Comparison of ENCODE assay signal across 1 cellular context in the genomic region with DNA sequence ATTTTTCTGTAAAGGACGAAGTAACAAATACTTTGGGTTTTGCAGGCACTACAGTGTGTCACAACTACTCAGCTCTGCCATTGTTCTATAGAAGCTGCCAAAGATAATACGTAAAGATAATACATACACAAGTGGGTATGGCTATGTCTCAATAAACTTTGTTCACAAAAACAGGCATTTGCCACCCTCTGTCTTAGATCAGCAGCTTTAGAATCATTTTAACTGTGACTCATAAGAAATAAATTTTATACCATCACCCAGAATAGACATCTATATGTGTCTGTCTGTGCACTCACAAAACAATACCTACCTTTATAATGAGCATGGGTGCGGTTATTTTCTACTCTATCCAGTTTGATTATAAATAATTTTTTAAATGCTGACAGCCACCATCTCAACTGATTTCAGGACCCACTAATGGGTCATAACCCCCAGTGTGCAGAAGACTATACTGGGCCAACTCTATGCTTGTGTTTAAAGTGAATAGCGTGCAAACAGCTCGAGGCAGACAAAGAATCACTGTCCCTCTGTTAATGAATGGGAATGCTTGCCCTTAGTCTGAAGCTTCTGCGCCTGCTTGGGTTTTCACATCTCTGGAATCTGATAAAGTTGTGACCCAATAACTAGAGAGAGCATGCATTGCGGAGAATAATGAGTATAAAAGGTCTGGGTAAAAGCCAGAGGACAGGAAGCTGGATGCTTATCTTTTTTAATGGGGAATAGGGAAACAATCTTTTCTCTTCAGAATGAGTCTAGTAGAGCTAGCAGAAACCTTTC.
A peak's percentile ranks its signal among the peaks of the same experiment; 100 is the strongest.
TF ChIP-seq lines count a peak whose summit lies in the region.

No MANE protein-coding gene starts in this region.

TF ChIP-seq in SK-N-SH, 30 proteins besides CTCF, POLR2A, EP300 and RAD21 (continued from another document):
- TF ChIP-seq, protein P1, sequence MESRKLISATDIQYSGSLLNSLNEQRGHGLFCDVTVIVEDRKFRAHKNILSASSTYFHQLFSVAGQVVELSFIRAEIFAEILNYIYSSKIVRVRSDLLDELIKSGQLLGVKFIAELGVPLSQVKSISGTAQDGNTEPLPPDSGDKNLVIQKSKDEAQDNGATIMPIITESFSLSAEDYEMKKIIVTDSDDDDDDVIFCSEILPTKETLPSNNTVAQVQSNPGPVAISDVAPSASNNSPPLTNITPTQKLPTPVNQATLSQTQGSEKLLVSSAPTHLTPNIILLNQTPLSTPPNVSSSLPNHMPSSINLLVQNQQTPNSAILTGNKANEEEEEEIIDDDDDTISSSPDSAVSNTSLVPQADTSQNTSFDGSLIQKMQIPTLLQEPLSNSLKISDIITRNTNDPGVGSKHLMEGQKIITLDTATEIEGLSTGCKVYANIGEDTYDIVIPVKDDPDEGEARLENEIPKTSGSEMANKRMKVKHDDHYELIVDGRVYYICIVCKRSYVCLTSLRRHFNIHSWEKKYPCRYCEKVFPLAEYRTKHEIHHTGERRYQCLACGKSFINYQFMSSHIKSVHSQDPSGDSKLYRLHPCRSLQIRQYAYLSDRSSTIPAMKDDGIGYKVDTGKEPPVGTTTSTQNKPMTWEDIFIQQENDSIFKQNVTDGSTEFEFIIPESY (IDR thresholded peaks at IDR 0.05; ENCODE audit: borderline replicate concordance, low read depth) = no peak
- no peak for TF ChIP-seq NFIC (IDR thresholded peaks at IDR 0.05; ENCODE audit: borderline replicate concordance)
- TF ChIP-seq EZH2phosphoT487 (IDR thresholded peaks at IDR 0.05; ENCODE audit: borderline replicate concordance, low read depth) = no peak
- no peak for TF ChIP-seq TAF1 (IDR thresholded peaks at IDR 0.05; ENCODE audit: borderline replicate concordance, low read depth, low read length)
- peak; percentile 83; the same call in 1 of the 2 replicates for TF ChIP-seq FOXJ3 (CRISPR knock-in tag; IDR thresholded peaks at IDR 0.05)
- TF ChIP-seq, protein P2, sequence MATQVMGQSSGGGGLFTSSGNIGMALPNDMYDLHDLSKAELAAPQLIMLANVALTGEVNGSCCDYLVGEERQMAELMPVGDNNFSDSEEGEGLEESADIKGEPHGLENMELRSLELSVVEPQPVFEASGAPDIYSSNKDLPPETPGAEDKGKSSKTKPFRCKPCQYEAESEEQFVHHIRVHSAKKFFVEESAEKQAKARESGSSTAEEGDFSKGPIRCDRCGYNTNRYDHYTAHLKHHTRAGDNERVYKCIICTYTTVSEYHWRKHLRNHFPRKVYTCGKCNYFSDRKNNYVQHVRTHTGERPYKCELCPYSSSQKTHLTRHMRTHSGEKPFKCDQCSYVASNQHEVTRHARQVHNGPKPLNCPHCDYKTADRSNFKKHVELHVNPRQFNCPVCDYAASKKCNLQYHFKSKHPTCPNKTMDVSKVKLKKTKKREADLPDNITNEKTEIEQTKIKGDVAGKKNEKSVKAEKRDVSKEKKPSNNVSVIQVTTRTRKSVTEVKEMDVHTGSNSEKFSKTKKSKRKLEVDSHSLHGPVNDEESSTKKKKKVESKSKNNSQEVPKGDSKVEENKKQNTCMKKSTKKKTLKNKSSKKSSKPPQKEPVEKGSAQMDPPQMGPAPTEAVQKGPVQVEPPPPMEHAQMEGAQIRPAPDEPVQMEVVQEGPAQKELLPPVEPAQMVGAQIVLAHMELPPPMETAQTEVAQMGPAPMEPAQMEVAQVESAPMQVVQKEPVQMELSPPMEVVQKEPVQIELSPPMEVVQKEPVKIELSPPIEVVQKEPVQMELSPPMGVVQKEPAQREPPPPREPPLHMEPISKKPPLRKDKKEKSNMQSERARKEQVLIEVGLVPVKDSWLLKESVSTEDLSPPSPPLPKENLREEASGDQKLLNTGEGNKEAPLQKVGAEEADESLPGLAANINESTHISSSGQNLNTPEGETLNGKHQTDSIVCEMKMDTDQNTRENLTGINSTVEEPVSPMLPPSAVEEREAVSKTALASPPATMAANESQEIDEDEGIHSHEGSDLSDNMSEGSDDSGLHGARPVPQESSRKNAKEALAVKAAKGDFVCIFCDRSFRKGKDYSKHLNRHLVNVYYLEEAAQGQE (IDR thresholded peaks at IDR 0.05; ENCODE audit: low read depth, low read length) = no peak
- TF ChIP-seq, protein P3, sequence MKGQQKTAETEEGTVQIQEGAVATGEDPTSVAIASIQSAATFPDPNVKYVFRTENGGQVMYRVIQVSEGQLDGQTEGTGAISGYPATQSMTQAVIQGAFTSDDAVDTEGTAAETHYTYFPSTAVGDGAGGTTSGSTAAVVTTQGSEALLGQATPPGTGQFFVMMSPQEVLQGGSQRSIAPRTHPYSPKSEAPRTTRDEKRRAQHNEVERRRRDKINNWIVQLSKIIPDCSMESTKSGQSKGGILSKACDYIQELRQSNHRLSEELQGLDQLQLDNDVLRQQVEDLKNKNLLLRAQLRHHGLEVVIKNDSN (IDR thresholded peaks at IDR 0.05; ENCODE audit: borderline replicate concordance, low read depth) = no peak
- TF ChIP-seq POLR2AphosphoS5 (IDR thresholded peaks at IDR 0.05; ENCODE audit: low read depth, low read length) = 0 out of 2 replicates have a peak, but pooled peaks have one; percentile 13
- TF ChIP-seq TEAD4 (IDR thresholded peaks at IDR 0.05; ENCODE audit: borderline replicate concordance, insufficient read depth) = no peak; the same call in 1 of the 2 replicates
- TF ChIP-seq FOSL2 (IDR thresholded peaks at IDR 0.05; ENCODE audit: borderline replicate concordance, low read depth) = no peak
- peak; percentile 62 for TF ChIP-seq CHD2 (IDR thresholded peaks at IDR 0.05; ENCODE audit: low read length, partially characterized antibody)
- TF ChIP-seq RCOR1 (IDR thresholded peaks at IDR 0.05; ENCODE audit: low read length) = peak; percentile 91
- no peak; the same call in 1 of the 2 replicates for TF ChIP-seq SMC3 (IDR thresholded peaks at IDR 0.05; ENCODE audit: low read depth, low read length)
- TF ChIP-seq RFX5 (IDR thresholded peaks at IDR 0.05; ENCODE audit: low read length) = no peak; the same call in 1 of the 2 replicates
- no peak for TF ChIP-seq YY1 (IDR thresholded peaks at IDR 0.05; ENCODE audit: low read depth)
- no peak for TF ChIP-seq ELF1 (IDR thresholded peaks at IDR 0.05)
- no peak for TF ChIP-seq FOXM1 (IDR thresholded peaks at IDR 0.05; ENCODE audit: low read depth)
- TF ChIP-seq TCF12 (IDR thresholded peaks at IDR 0.05) = no peak; the same call in 1 of the 2 replicates
- TF ChIP-seq, protein P4, sequence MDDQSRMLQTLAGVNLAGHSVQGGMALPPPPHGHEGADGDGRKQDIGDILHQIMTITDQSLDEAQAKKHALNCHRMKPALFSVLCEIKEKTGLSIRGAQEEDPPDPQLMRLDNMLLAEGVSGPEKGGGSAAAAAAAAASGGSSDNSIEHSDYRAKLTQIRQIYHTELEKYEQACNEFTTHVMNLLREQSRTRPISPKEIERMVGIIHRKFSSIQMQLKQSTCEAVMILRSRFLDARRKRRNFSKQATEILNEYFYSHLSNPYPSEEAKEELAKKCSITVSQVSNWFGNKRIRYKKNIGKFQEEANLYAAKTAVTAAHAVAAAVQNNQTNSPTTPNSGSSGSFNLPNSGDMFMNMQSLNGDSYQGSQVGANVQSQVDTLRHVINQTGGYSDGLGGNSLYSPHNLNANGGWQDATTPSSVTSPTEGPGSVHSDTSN (IDR thresholded peaks at IDR 0.05) = no peak
- peak; percentile 94 for TF ChIP-seq GATA2 (CRISPR knock-in tag; IDR thresholded peaks at IDR 0.05)
- TF ChIP-seq, protein P5, sequence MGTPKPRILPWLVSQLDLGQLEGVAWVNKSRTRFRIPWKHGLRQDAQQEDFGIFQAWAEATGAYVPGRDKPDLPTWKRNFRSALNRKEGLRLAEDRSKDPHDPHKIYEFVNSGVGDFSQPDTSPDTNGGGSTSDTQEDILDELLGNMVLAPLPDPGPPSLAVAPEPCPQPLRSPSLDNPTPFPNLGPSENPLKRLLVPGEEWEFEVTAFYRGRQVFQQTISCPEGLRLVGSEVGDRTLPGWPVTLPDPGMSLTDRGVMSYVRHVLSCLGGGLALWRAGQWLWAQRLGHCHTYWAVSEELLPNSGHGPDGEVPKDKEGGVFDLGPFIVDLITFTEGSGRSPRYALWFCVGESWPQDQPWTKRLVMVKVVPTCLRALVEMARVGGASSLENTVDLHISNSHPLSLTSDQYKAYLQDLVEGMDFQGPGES (IDR thresholded peaks at IDR 0.05; ENCODE audit: low read depth, low read length) = no peak
